Comparison of ENCODE assay signal across 8 cellular contexts in genomic region chrX:15854080-15854655, GRCh38. TPM values are rescaled to one million over a fixed set of nuclear protein-coding genes. Genes with fewer than 3 reads are reported as not detected.
A peak's percentile ranks its signal among the peaks of the same experiment; 100 is the strongest.
DNase-seq lines count a peak whose midpoint lies in the region; ATAC-seq, FAIRE-seq and TF ChIP-seq lines count a peak whose summit lies in the region.

No MANE protein-coding gene starts in this region.

- peak overlapping the region; percentile 81 for H3K4me3 ChIP-seq in osteoblast (ENCODE audit: insufficient read depth, low read length)

- peaks cover 2% of the 10 kb centered on the region for H3K79me2 ChIP-seq in osteoblast (ENCODE audit: insufficient read depth, low read length)

- peak; percentile 27; the same call in 1 of the 2 replicates for TF ChIP-seq CTCF in RWPE1 (conservative IDR thresholded peaks at IDR 0.05; ENCODE audit: low read depth)
- TF ChIP-seq CTCF in osteoblast (IDR thresholded peaks at IDR 0.05; ENCODE audit: extremely low read depth, low read depth, low read length): no peak

- peak overlapping the region; percentile 82 for H3K4me3 Mint-ChIP-seq in activated naive CD4-positive, alpha-beta T cell treated with anti-CD3 and anti-CD28 coated beads, Interleukin-2, amount 50 U/mL, for 24 hours

- no peaks in the 10 kb centered on the region for H4K20me1 ChIP-seq in osteoblast (ENCODE audit: insufficient read depth, low read length)

- H3K27ac Mint-ChIP-seq in activated naive CD4-positive, alpha-beta T cell treated with anti-CD3 and anti-CD28 coated beads, Interleukin-2, amount 50 U/mL, for 24 hours: no peak overlapping the region

- peak; percentile 26 for DNase-seq in AG08395 (ENCODE audit: low spot score)
- DNase-seq in RWPE1 (ENCODE audit: low spot score): no peak
- peak; percentile 31 for DNase-seq in glomerular visceral epithelial cell (ENCODE audit: extremely low spot score)
- peak; percentile 49 for DNase-seq in osteoblast (ENCODE audit: insufficient read length, low spot score, missing footprints)
- peak; percentile 4 for DNase-seq in urothelium cell line (ENCODE audit: low spot score)

- CTCF ChIA-PET in RWPE1 (lab: Yijun Ruan, JAX): no interaction called here

- H3K27ac ChIP-seq in RWPE1 (peak overlapping the region; percentile 87), osteoblast (ENCODE audit: low read depth, low read length) (no peak overlapping the region)

- H3K4me1 ChIP-seq in osteoblast (ENCODE audit: insufficient read depth, low read length): peaks cover 7% of the 10 kb centered on the region

- no peaks in the 10 kb centered on the region for H3K27me3 Mint-ChIP-seq in activated naive CD4-positive, alpha-beta T cell treated with anti-CD3 and anti-CD28 coated beads, Interleukin-2, amount 50 U/mL, for 24 hours

- H3K27me3 ChIP-seq in osteoblast (ENCODE audit: insufficient read depth, low read length): peaks cover 26% of the 10 kb centered on the region

- H2AFZ ChIP-seq in osteoblast (ENCODE audit: low read length): peak overlapping the region; percentile 85

- H3K9me3 Mint-ChIP-seq in activated naive CD4-positive, alpha-beta T cell treated with anti-CD3 and anti-CD28 coated beads, Interleukin-2, amount 50 U/mL, for 24 hours: no peaks in the 10 kb centered on the region

- FAIRE-seq in urothelium cell line (lab: Jason Lieb, UNC): no peak

- no peaks in the 10 kb centered on the region for H3K36me3 ChIP-seq in osteoblast (ENCODE audit: insufficient read depth, low read length)

- peak overlapping the region; percentile 98 for H3K4me2 ChIP-seq in osteoblast (ENCODE audit: insufficient read depth, low read length)

- no peaks in the 10 kb centered on the region for H3K36me3 Mint-ChIP-seq in activated naive CD4-positive, alpha-beta T cell treated with anti-CD3 and anti-CD28 coated beads, Interleukin-2, amount 50 U/mL, for 24 hours

- H3K4me1 Mint-ChIP-seq in activated naive CD4-positive, alpha-beta T cell treated with anti-CD3 and anti-CD28 coated beads, Interleukin-2, amount 50 U/mL, for 24 hours: peaks cover 31% of the 10 kb centered on the region

- ATAC-seq in GM19023 (IDR thresholded peaks at IDR 0.05; ENCODE audit: unreplicated experiment) (peak; percentile 44), HG03196 (IDR thresholded peaks at IDR 0.05; ENCODE audit: unreplicated experiment) (peak; percentile 39)

- no peaks in the 10 kb centered on the region for H3K9me3 ChIP-seq in osteoblast (ENCODE audit: low read depth, low read length)

- POLR2A ChIA-PET in RWPE1 (lab: Yijun Ruan, JAX; ENCODE audit: low non-redundant PET): no interaction called here

RNA-seq across cellular contexts. Expression of gene AP1S2, which starts 0.4 kb away (rescaled TPM):
- total RNA-seq in osteoblast: 14.8 and 15.9 TPM in 2 replicates
